ENCODE assay signal across 9 cellular contexts in genomic region chr22:23305321-23305910, GRCh38.
DNase-seq lines count a peak whose midpoint lies in the region; ATAC-seq and TF ChIP-seq lines count a peak whose summit lies in the region.
"Had no signal": no experiment of that assay in that cellular context is flagged by ENCODE, and none has a peak within 500 bp of the region (broad histone marks: within the 10 kb centered on the region; RNA-seq: fewer than 3 reads in every experiment).

No MANE protein-coding gene starts in this region.

- TF ChIP-seq CTCF in astrocyte of the spinal cord (IDR thresholded peaks at IDR 0.05; ENCODE audit: low read depth, low read length) (no peak), hepatocyte (IDR thresholded peaks at IDR 0.05; ENCODE audit: poor library complexity) (no peak), spleen (IDR thresholded peaks at IDR 0.05 in 8 of 11, conservative IDR thresholded peaks at IDR 0.05 in 3 of 11) (no peak), MM.1S (IDR thresholded peaks at IDR 0.05; ENCODE audit: low read length) (no peak), WTC11 (IDR thresholded peaks at IDR 0.05) (no peak)

- H3K79me2 ChIP-seq in hepatocyte: no peaks in the 10 kb centered on the region
- H3K79me2 ChIP-seq in MM.1S (ENCODE audit: low read length): peaks cover 1% of the 10 kb centered on the region; the same call in 1 of the 2 replicates

- H3K27me3 Mint-ChIP-seq in WTC11 (ENCODE audit: low read depth): no peaks in the 10 kb centered on the region
- H3K27me3 Mint-ChIP-seq: dendritic cell treated with granulocyte-macrophage colony-stimulating factor and Interleukin-4, amounts not matched to agents 40 ng/mL and 50 ng/mL, for 4 days had no signal

- H3K4me3 ChIP-seq in astrocyte of the spinal cord (ENCODE audit: low read depth, low read length): no peak overlapping the region
- H3K4me3 ChIP-seq in hepatocyte: no peak overlapping the region
- H3K4me3 ChIP-seq in spleen: peak overlapping the region in 2 of 8 donors; percentile 10 to 44
- no peak overlapping the region for H3K4me3 ChIP-seq in MM.1S (ENCODE audit: low read length)

- H4K20me1 ChIP-seq in hepatocyte (ENCODE audit: insufficient read depth, poor library complexity, severe bottlenecking): no peaks in the 10 kb centered on the region
- no peaks in the 10 kb centered on the region for H4K20me1 ChIP-seq in MM.1S (ENCODE audit: insufficient read depth, low read length)

- H3K9me2 ChIP-seq in hepatocyte (replicated peaks; ENCODE audit: insufficient read depth): no peaks in the 10 kb centered on the region
- no peaks in the 10 kb centered on the region for H3K9me2 ChIP-seq in MM.1S (replicated peaks; ENCODE audit: insufficient read depth, low read length)

- H3K36me3 ChIP-seq in hepatocyte (replicated peaks; ENCODE audit: insufficient read depth, low read depth): no peaks in the 10 kb centered on the region
- peaks cover 0 to 64% (median 12%) of the 10 kb centered on the region in 6 donors for H3K36me3 ChIP-seq in spleen
- H3K36me3 ChIP-seq in MM.1S (replicated peaks; ENCODE audit: insufficient read depth, low read length): peaks cover under 1% of the 10 kb centered on the region; the same call in 1 of the 2 replicates

- no peak overlapping the region for H3K4me3 Mint-ChIP-seq in WTC11
- H3K4me3 Mint-ChIP-seq: dendritic cell treated with granulocyte-macrophage colony-stimulating factor and Interleukin-4, amounts not matched to agents 40 ng/mL and 50 ng/mL, for 4 days had no signal

- H3K9me3 Mint-ChIP-seq in WTC11: no peaks in the 10 kb centered on the region
- H3K9me3 Mint-ChIP-seq: dendritic cell treated with granulocyte-macrophage colony-stimulating factor and Interleukin-4, amounts not matched to agents 40 ng/mL and 50 ng/mL, for 4 days had no signal

- H3K36me3 Mint-ChIP-seq in WTC11: peaks cover 25% of the 10 kb centered on the region

- H3K27ac ChIP-seq in hepatocyte (peak overlapping the region; percentile 58), spleen (peak overlapping the region; percentile 10 to 93 (median 82)), MM.1S (ENCODE audit: low read length) (no peak overlapping the region)

- H3K27me3 ChIP-seq in hepatocyte (no peaks in the 10 kb centered on the region), spleen (replicated peaks in 1 of 7) (no peaks in the 10 kb centered on the region), MM.1S (replicated peaks; ENCODE audit: insufficient read depth, low read length) (no peaks in the 10 kb centered on the region)

- POLR2A ChIA-PET in WTC11 (lab: Charles Lee): no interaction called here

- CTCF ChIA-PET in WTC11 (lab: Charles Lee): interaction anchor here (1.4 to 1.5 kb wide), 2 partner anchors 24 to 80 kb away, joined by 3 to 5 read pairs; no protein-coding TSS in a partner anchor

- intact Hi-C loops in spleen (cut with DNase I; ENCODE audit: low total_unique reads): no loop called here

- peak in 1 of 3 donors; percentile 30 for TF ChIP-seq POLR2A in spleen (IDR thresholded peaks at IDR 0.05)

- no peak overlapping the region for H3K27ac Mint-ChIP-seq in WTC11

- WGBS in hepatocyte (ENCODE audit: low lambda C conversion rate, missing lambda C conversion rate): 88% methylated on average over 8 of the region's 9 CpGs
- 67 to 81% (median 75%) methylated on average over 9 of the region's 9 CpGs for WGBS in spleen, 5 donors

- peak; percentile 10 for DNase-seq in H4 (ENCODE audit: low spot score)
- peak; percentile 83 for DNase-seq in astrocyte of the spinal cord (ENCODE audit: low read depth, low spot score)
- no peak for DNase-seq in hepatocyte (ENCODE audit: low spot score)
- peak; percentile 67 for DNase-seq in spleen
- no peak for DNase-seq in MM.1S
- no peak for DNase-seq in SIG-M5 (lab: John Stamatoyannopoulos, UW)
- DNase-seq in WTC11 (ENCODE audit: low spot score): no peak

- ATAC-seq in HG02870 (IDR thresholded peaks at IDR 0.05; ENCODE audit: unreplicated experiment) (no peak), WTC11 (no peak)

- H3K9me3 ChIP-seq in hepatocyte (ENCODE audit: low read depth) (no peaks in the 10 kb centered on the region), spleen (no peaks in the 10 kb centered on the region), MM.1S (replicated peaks; ENCODE audit: insufficient read depth, low read length) (no peaks in the 10 kb centered on the region)

- no peaks in the 10 kb centered on the region for H3K4me1 Mint-ChIP-seq in WTC11

- H3K4me2 ChIP-seq in hepatocyte (no peak overlapping the region), MM.1S (ENCODE audit: low read depth, low read length) (no peak overlapping the region)

- H2AFZ ChIP-seq in hepatocyte (no peak overlapping the region), MM.1S (ENCODE audit: low read length) (no peak overlapping the region)

- H3F3A ChIP-seq in MM.1S (ENCODE audit: insufficient read depth, low read length): no peaks in the 10 kb centered on the region

- peaks cover 3% of the 10 kb centered on the region for H3K4me1 ChIP-seq in hepatocyte (ENCODE audit: insufficient read depth)
- H3K4me1 ChIP-seq in spleen: peaks cover 7 to 53% (median 25%) of the 10 kb centered on the region in 6 donors
- no peaks in the 10 kb centered on the region for H3K4me1 ChIP-seq in MM.1S (ENCODE audit: low read length)

- in situ Hi-C loops in astrocyte of the spinal cord (cut with HindIII; ENCODE audit: low sequenced_read_pairs): no loop called here

- no peak overlapping the region for H3K9ac ChIP-seq in MM.1S (ENCODE audit: low read length)

TF ChIP-seq in WTC11, 78 proteins besides CTCF, POLR2A, EP300 and RAD21:
- TF ChIP-seq MYBL2 (CRISPR knock-in tag; IDR thresholded peaks at IDR 0.05) (no peak), ZNF263 (CRISPR knock-in tag; IDR thresholded peaks at IDR 0.05; ENCODE audit: low read depth) (no peak), ZMAT4 (CRISPR knock-in tag; IDR thresholded peaks at IDR 0.05) (no peak), ESRRA (CRISPR knock-in tag; IDR thresholded peaks at IDR 0.05; ENCODE audit: borderline replicate concordance) (no peak), CDX4 (CRISPR knock-in tag; IDR thresholded peaks at IDR 0.05; ENCODE audit: borderline replicate concordance) (no peak)

Comparison
In these comparisons a context has a peak if more than half of its experiments do, and no peak if none do; other contexts are left out.
1. DNase-seq: peak in H4 (single experiment), astrocyte of the spinal cord (single experiment) and spleen (single experiment); none in hepatocyte (single experiment), MM.1S (single experiment), SIG-M5 (single experiment) and WTC11 (single experiment).